In genomic region chr18:29459986-29460385, GRCh38 we compare ENCODE assay signal across 19 cellular contexts.
"Had no signal": no experiment of that assay in that cellular context is flagged by ENCODE, and none has a peak within 500 bp of the region (broad histone marks: within the 10 kb centered on the region; RNA-seq: fewer than 3 reads in every experiment).

No MANE protein-coding gene starts in this region.

- H3K36me3 ChIP-seq: Peyer's patch, SJSA1 had no signal

- DNase-seq: activated B cell treated with CpG ODN at 0.5 μM for 24 hours; activated CD4-positive, alpha-beta T cell treated with anti-CD3 and anti-CD28 coated beads for 1 hour; activated CD4-positive, alpha-beta T cell treated with anti-CD3 and anti-CD28 coated beads, Interleukin-2, amount 10 ng/mL, durations not matched to agents 24 days and 14 days; activated CD4-positive, alpha-beta T cell treated with anti-CD3 and anti-CD28 coated beads, Interleukin-2, amount 50 U/mL, for 48 hours; activated CD8-positive, alpha-beta memory T cell treated with anti-CD3 and anti-CD28 coated beads, Interleukin-2, amount 10 ng/mL, durations not matched to agents 7 days and 5 days; activated gamma-delta T cell; activated naive CD4-positive, alpha-beta T cell treated with anti-CD3 and anti-CD28 coated beads for 36 hours; activated T-cell treated with anti-CD3 and anti-CD28 coated beads, Interleukin-2, amount 50 U/mL, for 4 hours; amygdala; MM.1S; NCI-H2029; NCI-H2107; NCI-H510A treated with DMSO at 0.1 percent for 48 hours; NCI-H748 treated with DMSO at 0.1 percent for 48 hours; Peyer's patch; SHP77; SW 1271 had no signal

- H3K4me1 ChIP-seq: Peyer's patch, SJSA1 had no signal

- H3K27ac ChIP-seq: Peyer's patch, SJSA1 had no signal

- H3K9me3 ChIP-seq: SJSA1 had no signal

- H3K27me3 ChIP-seq: Peyer's patch, SJSA1 had no signal

- H3K4me3 ChIP-seq: Peyer's patch, SJSA1 had no signal

- ATAC-seq: activated CD8-positive, alpha-beta memory T cell treated with anti-CD3 and anti-CD28 coated beads, Interleukin-2, amount 10 ng/mL, durations not matched to agents 7 days and 5 days; activated T-cell treated with anti-CD3 and anti-CD28 coated beads, Interleukin-2, amount 50 U/mL, for 4 hours; SK-N-SH treated with all-trans-retinoic acid at 6 μM for 48 hours had no signal
